Comparison of ENCODE assay signal across 16 cellular contexts in the genomic region with DNA sequence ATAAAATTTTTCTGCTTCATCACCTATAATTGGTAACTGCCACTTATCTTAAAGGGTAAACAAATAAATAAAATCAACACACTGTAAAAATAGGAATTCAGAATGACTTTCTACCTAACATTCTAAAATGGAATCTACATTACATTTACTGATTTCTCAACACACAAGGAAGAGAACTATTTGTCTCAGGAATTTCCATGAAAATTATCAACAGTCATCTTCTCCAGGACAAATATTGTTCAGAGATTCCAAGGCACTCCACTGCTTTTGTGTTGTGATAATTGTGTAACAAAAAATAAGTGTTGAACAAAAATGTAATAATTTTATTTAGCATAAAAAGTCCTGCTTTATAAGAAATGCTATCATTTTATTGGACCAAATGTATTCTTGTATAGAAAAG. TPM values are rescaled to one million over a fixed set of nuclear protein-coding genes. Genes with fewer than 3 reads are reported as not detected.
DNase-seq lines count a peak whose midpoint lies in the region; ATAC-seq and TF ChIP-seq lines count a peak whose summit lies in the region.
"Had no signal": no experiment of that assay in that cellular context is flagged by ENCODE, and none has a peak within 500 bp of the region (broad histone marks: within the 10 kb centered on the region; RNA-seq: fewer than 3 reads in every experiment).

No MANE protein-coding gene starts in this region.

- ATAC-seq in T-cell (replicated peaks in 1 of 4) (no peak), upper lobe of left lung (ENCODE audit: low FRiP score in 2 of 2) (no peak), mucosa of descending colon (no peak)
- ATAC-seq: left lung, psoas muscle had no signal

- no peaks in the 10 kb centered on the region for H3K36me3 Mint-ChIP-seq in MCF 10A (ENCODE audit: insufficient read depth, unreplicated experiment)
- peaks cover 4% of the 10 kb centered on the region for H3K36me3 Mint-ChIP-seq in T-cell
- peaks cover 0 to 6% (median 0%) of the 10 kb centered on the region in 3 donors for H3K36me3 Mint-ChIP-seq in immature natural killer cell
- H3K36me3 Mint-ChIP-seq: naive B cell had no signal

- no peaks in the 10 kb centered on the region for H3K9me3 ChIP-seq in breast epithelium
- no peaks in the 10 kb centered on the region for H3K9me3 ChIP-seq in upper lobe of left lung
- H3K9me3 ChIP-seq in mucosa of descending colon, result no peaks in the 10 kb centered on the region
- H3K9me3 ChIP-seq: left lung had no signal

- peak overlapping the region in 1 of 2 donors; percentile 17 for H3K27ac ChIP-seq in breast epithelium
- H3K27ac ChIP-seq in upper lobe of left lung, result peak overlapping the region in 3 of 4 donors; percentile 22 to 54 (median 54)
- H3K27ac ChIP-seq: cardiac muscle cell, psoas muscle had no signal

- CTCF ChIA-PET in MCF 10A (lab: Yijun Ruan, JAX) (interaction anchor here (1.0 kb wide), 1 partner anchor 32 kb away, joined by 4 read pairs; no protein-coding TSS in a partner anchor), T-cell (lab: Charles Lee) (interaction anchor here (0.5 to 1.9 kb wide), 5 partner anchors 8 to 116 kb away, joined by 3 to 7 read pairs (median 5); partner anchors contain the start of gene ODF2L (in 1 of the 2))

- H3K4me1 ChIP-seq in breast epithelium (no peaks in the 10 kb centered on the region), upper lobe of left lung (peaks cover 8 to 26% (median 12%) of the 10 kb centered on the region in 4 donors), mucosa of descending colon (ENCODE audit: low read depth) (no peaks in the 10 kb centered on the region)
- H3K4me1 ChIP-seq: psoas muscle had no signal

- H3K9me3 Mint-ChIP-seq in MCF 10A (ENCODE audit: unreplicated experiment) (no peaks in the 10 kb centered on the region), T-cell (no peaks in the 10 kb centered on the region), immature natural killer cell (no peaks in the 10 kb centered on the region)

- BruUV-seq in MCF 10A (replicated peaks; lab: Mats Ljungman, UMichigan), result no TSS peak

- intact Hi-C loops in MCF 10A (cut with micrococcal nuclease) (loop anchor here (10.0 kb wide), 1 partner anchor 306 kb away; no protein-coding TSS in a partner anchor), breast epithelium (cut with DNase I; ENCODE audit: low total_unique reads) (no loop called here), mucosa of descending colon (cut with DNase I, micrococcal nuclease) (loop anchor here in 1 of 2 donors (10.0 kb wide), 1 partner anchor 116 kb away; no protein-coding TSS in a partner anchor)

- no peaks in the 10 kb centered on the region for H3K27me3 Mint-ChIP-seq in MCF 10A (ENCODE audit: insufficient read depth, unreplicated experiment)
- no peaks in the 10 kb centered on the region for H3K27me3 Mint-ChIP-seq in T-cell
- H3K27me3 Mint-ChIP-seq in immature natural killer cell (ENCODE audit: low read depth in 3 of 3), result no peaks in the 10 kb centered on the region
- H3K27me3 Mint-ChIP-seq: naive B cell had no signal

- H3K4me3 Mint-ChIP-seq in MCF 10A (ENCODE audit: unreplicated experiment) (no peak overlapping the region), T-cell (peak overlapping the region in 2 of 3 donors; percentile 62 to 65), immature natural killer cell (peak overlapping the region in 4 of 5 donors; percentile 66 to 92 (median 74))

- POLR2A ChIA-PET in MCF 10A (lab: Yijun Ruan, JAX) (interaction anchor here (1.2 to 6.1 kb wide), 3 partner anchors 6 to 41 kb away, joined by 6 to 51 read pairs (median 13); partner anchors contain the start of genes CLCA2 and ODF2L), T-cell (lab: Charles Lee) (interaction anchor here in 1 of 2 donors (0.6 kb wide), 1 partner anchor 473 kb away, joined by 3 read pairs; no protein-coding TSS in a partner anchor)

- DNase-seq in MCF 10A (ENCODE audit: unreplicated experiment) (no peak), breast epithelium (ENCODE audit: low spot score in 2 of 2) (no peak), T-cell (no peak), immature natural killer cell (no peak), upper lobe of left lung (no peak), H7 (no peak), cerebellar nuclear complex (lab: John Stamatoyannopoulos, UW) (no peak), mucosa of descending colon (no peak)
- DNase-seq: activated naive CD4-positive, alpha-beta T cell treated with anti-CD3 and anti-CD28 coated beads for 36 hours; DMS79; left lung; naive B cell; NCI-H146; psoas muscle; Right ventricle myocardium superior had no signal

- H3K36me3 ChIP-seq in breast epithelium, result no peaks in the 10 kb centered on the region
- H3K36me3 ChIP-seq in upper lobe of left lung, result no peaks in the 10 kb centered on the region
- no peaks in the 10 kb centered on the region for H3K36me3 ChIP-seq in H7 (replicated peaks; ENCODE audit: control insufficient read depth, insufficient read depth, low read length)
- H3K36me3 ChIP-seq in mucosa of descending colon (ENCODE audit: low read depth), result no peaks in the 10 kb centered on the region
- H3K36me3 ChIP-seq: cardiac muscle cell, left lung had no signal

- peak overlapping the region; percentile 84 for H3K27ac Mint-ChIP-seq in MCF 10A (ENCODE audit: low read depth, unreplicated experiment)
- H3K27ac Mint-ChIP-seq in T-cell, result peak overlapping the region; percentile 90 to 91
- peak overlapping the region; percentile 90 to 98 (median 94) for H3K27ac Mint-ChIP-seq in immature natural killer cell

- H3K4me3 ChIP-seq in breast epithelium, result no peak overlapping the region
- no peak overlapping the region for H3K4me3 ChIP-seq in upper lobe of left lung
- H3K4me3 ChIP-seq in H7 (ENCODE audit: insufficient read depth, low read depth, low read length), result no peak overlapping the region
- H3K4me3 ChIP-seq in mucosa of descending colon, result no peak overlapping the region
- H3K4me3 ChIP-seq: cardiac muscle cell, left lung, psoas muscle had no signal

- H3K27me3 ChIP-seq in breast epithelium (no peaks in the 10 kb centered on the region), upper lobe of left lung (no peaks in the 10 kb centered on the region), H7 (ENCODE audit: control insufficient read depth, insufficient read depth, low read length) (no peaks in the 10 kb centered on the region)
- H3K27me3 ChIP-seq: cardiac muscle cell, left lung had no signal

- TF ChIP-seq EP300 in upper lobe of left lung (IDR thresholded peaks at IDR 0.05), result no peak

- no peak for TF ChIP-seq POLR2A in breast epithelium (IDR thresholded peaks at IDR 0.05)
- TF ChIP-seq POLR2A in upper lobe of left lung (IDR thresholded peaks at IDR 0.05), result no peak

- peaks cover 9% of the 10 kb centered on the region for H3K4me1 Mint-ChIP-seq in MCF 10A (ENCODE audit: insufficient read depth, unreplicated experiment)
- H3K4me1 Mint-ChIP-seq in T-cell, result peaks cover 48 to 61% (median 53%) of the 10 kb centered on the region in 3 donors
- H3K4me1 Mint-ChIP-seq in immature natural killer cell, result peaks cover 24 to 42% of the 10 kb centered on the region in 2 donors

- no peak for TF ChIP-seq CTCF in MCF 10A (IDR thresholded peaks at IDR 0.05; ENCODE audit: unreplicated experiment)
- no peak for TF ChIP-seq CTCF in breast epithelium (IDR thresholded peaks at IDR 0.05)
- no peak for TF ChIP-seq CTCF in upper lobe of left lung (IDR thresholded peaks at IDR 0.05)
- TF ChIP-seq CTCF in mucosa of descending colon (IDR thresholded peaks at IDR 0.05), result no peak

RNA-seq across cellular contexts. Expression of gene ODF2L, which starts 7.3 kb away (rescaled TPM):
- 35.5 and 39.0 TPM in 2 replicates for total RNA-seq in MCF 10A (2022)
- total RNA-seq in breast epithelium, result 100 to 1,000 TPM in 1 of 3 donors, 10 to 100 TPM in 2; 39.8 to 122 (median 72.8) TPM
- total RNA-seq in T-cell, result 10 to 100 TPM; 52.5 to 83.9 (median 67.9) TPM
- polyA plus RNA-seq in immature natural killer cell, result 10 to 100 TPM; 20.1 to 31.3 (median 21.3) TPM
- total RNA-seq in upper lobe of left lung, result 100 to 1,000 TPM in 2 of 6 donors, 10 to 100 TPM in 4; 22.2 to 179 (median 34.0) TPM
- total RNA-seq in H7 (2014; rRNA removed; shearing (Covaris generic)), result 14.8 and 44.4 TPM in 2 replicates
- 10 to 100 TPM; 23.1 to 41.9 (median 40.8) TPM for total RNA-seq in mucosa of descending colon

RNA-seq across cellular contexts. Expression of gene CLCA2, which starts 35.2 kb away (rescaled TPM):
- total RNA-seq in MCF 10A (2022) (87.8 and 113 TPM in 2 replicates), breast epithelium (10 to 100 TPM in 1 of 3 donors, 1 to 10 TPM in 2; 1.3 to 30.3 (median 1.6) TPM), T-cell (not detected), upper lobe of left lung (1 to 10 TPM in 1 of 6 donors, under 1 TPM in 2, not detected in 3; 0.57 to 5.3 (median 0.61) TPM), mucosa of descending colon (1 to 10 TPM in 2 of 3 donors, under 1 TPM in 1; 0.51 to 1.7 (median 1.0) TPM)
- not detected for polyA plus RNA-seq in immature natural killer cell
- total RNA-seq in H7 (2014; rRNA removed; shearing (Covaris generic)), result not detected in 2 replicates
- total RNA-seq: activated naive CD4-positive, alpha-beta T cell treated with anti-CD3 and anti-CD28 coated beads for 36 hours; cardiac muscle cell; psoas muscle; Right ventricle myocardium superior had no signal
- polyA plus RNA-seq: cardiac muscle cell had no signal
